ENCODE assay signal across 9 cellular contexts in the genomic region with DNA sequence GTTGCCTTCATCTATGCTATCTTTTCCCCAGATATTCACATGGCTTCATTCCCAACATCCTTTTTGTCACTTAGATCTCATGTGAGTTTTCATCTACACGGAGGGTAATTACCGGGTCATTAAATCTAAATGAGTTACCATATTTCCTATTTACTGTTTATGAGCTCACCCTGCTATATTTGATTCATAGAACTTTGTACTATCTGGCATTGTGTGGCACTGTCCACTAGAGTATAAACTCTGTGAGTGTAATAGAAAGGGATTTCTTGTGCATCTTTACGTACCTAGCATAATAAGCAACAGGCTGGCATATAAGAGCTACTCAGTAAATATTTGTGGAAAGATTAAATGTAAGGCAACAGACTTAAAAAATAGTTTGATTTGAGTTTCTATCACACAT.
"Had no signal": no experiment of that assay in that cellular context is flagged by ENCODE, and none has a peak within 500 bp of the region (broad histone marks: within the 10 kb centered on the region; RNA-seq: fewer than 3 reads in every experiment).

No MANE protein-coding gene starts in this region.

- H3K27ac ChIP-seq: HL-60, KMS-11 had no signal

- H3K27ac Mint-ChIP-seq: IgD-negative memory B cell had no signal

- ATAC-seq: HepG2, K562 had no signal

- H3K4me3 Mint-ChIP-seq: IgD-negative memory B cell had no signal

- H3K4me3 ChIP-seq: K562 had no signal

- H3K4me1 Mint-ChIP-seq: IgD-negative memory B cell had no signal

- FAIRE-seq: HepG2, HTR-8/SVneo, K562 had no signal

- H3K36me3 Mint-ChIP-seq: IgD-negative memory B cell had no signal

- DNase-seq: IMR-90, KBM-7, KG1 had no signal

- H3K27me3 Mint-ChIP-seq: IgD-negative memory B cell had no signal
